In the genomic region with DNA sequence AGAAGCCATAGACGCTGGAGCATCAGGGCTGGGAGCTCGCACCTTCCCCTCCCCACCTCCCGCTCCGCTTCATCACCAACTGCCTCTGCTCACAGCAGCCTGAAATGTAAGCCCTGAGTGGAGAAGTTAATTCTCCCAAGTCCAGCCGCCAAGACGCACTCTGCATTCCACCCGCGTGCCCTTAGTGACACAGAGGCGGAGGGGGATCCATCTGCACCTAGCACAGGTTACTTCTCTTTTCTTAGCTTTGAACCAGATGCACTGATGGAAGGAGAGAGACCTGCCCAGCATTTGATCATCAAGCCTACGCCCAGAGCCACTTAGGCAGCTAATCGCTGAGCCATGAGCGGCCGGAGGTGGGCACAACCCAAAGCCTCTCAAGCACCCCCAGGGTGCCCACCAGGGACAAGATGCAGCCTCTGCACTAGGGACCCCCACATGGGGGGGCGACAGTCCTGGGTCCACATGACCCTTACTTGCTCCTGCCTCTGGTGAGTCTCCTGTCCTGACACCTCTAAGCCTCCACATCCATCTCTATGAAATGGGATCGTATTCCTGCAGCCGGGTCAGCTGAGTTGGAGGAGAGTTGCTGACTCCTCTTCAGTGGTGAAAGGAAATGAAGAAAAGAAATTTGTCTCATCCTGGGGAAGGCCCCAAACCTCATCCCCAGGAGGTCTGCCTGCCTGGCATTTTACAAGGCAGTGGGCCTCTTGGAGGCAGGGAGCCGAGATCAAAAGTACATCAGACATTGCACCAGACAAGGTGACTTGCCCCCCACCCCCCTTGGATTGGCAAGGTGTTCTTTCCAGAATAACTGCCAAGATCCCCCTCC, we compare ENCODE assay signal across 19 cellular contexts.
A peak's percentile ranks its signal among the peaks of the same experiment; 100 is the strongest.
DNase-seq lines count a peak whose midpoint lies in the region; ATAC-seq and TF ChIP-seq lines count a peak whose summit lies in the region.
"Had no signal": no experiment of that assay in that cellular context is flagged by ENCODE, and none has a peak within 500 bp of the region (broad histone marks: within the 10 kb centered on the region; RNA-seq: fewer than 3 reads in every experiment).

No MANE protein-coding gene starts in this region.

- ATAC-seq in mucosa of descending colon = no peak
- ATAC-seq: activated naive CD4-positive, alpha-beta T cell treated with anti-CD3 and anti-CD28 coated beads, Interleukin-2, amount 50 U/mL, for 72 hours; effector memory CD8-positive, alpha-beta T cell; stimulated activated naive B cell treated with anti-CD40 and anti-IgM and Interleukin-4, amounts not matched to agents 10 μg/mL and 1 μg/mL and 100 μg/mL, for 72 hours had no signal

- DNase-seq in activated CD4-positive, alpha-beta T cell treated with anti-CD3 and anti-CD28 coated beads, Interleukin-2, amount 10 ng/mL, durations not matched to agents 7 days and 5 days = peak; percentile 4
- no peak for DNase-seq in activated CD4-positive, alpha-beta T cell treated with anti-CD3 and anti-CD28 coated beads, Interleukin-2, amount 50 U/mL, for 48 hours
- DNase-seq in EH (ENCODE audit: low read depth) (peak; percentile 16), colonic mucosa (peak; percentile 15), sigmoid colon (peak; percentile 44), NCI-H187 treated with DMSO at 0.1 percent for 48 hours (lab: John Stamatoyannopoulos, UW) (no peak), mucosa of descending colon (no peak), BE2C (no peak)
- DNase-seq: ACHN; caudate nucleus; DMS79; effector memory CD8-positive, alpha-beta T cell; left cardiac atrium; NCI-H2107; stimulated activated naive B cell treated with anti-CD40 and anti-IgM and Interleukin-4, amounts not matched to agents 10 μg/mL and 1 μg/mL and 100 μg/mL, for 72 hours had no signal

- TF ChIP-seq CTCF in colonic mucosa (IDR thresholded peaks at IDR 0.05) = no peak
- TF ChIP-seq CTCF in sigmoid colon (IDR thresholded peaks at IDR 0.05) = no peak
- no peak for TF ChIP-seq CTCF in mucosa of descending colon (IDR thresholded peaks at IDR 0.05)
- TF ChIP-seq CTCF in BE2C (IDR thresholded peaks at IDR 0.05; ENCODE audit: low read depth, low read length) = no peak

- CTCF ChIA-PET in activated CD4-positive, alpha-beta T cell treated with anti-CD3 and anti-CD28 coated beads, Interleukin-2, amount 10 ng/mL, durations not matched to agents 7 days and 5 days (lab: Charles Lee) = no interaction called here

- H3K27me3 Mint-ChIP-seq in activated CD4-positive, alpha-beta T cell treated with anti-CD3 and anti-CD28 coated beads, Interleukin-2, amount 10 ng/mL, durations not matched to agents 7 days and 5 days = no peaks in the 10 kb centered on the region

- no peak overlapping the region for H3K4me3 Mint-ChIP-seq in activated CD4-positive, alpha-beta T cell treated with anti-CD3 and anti-CD28 coated beads, Interleukin-2, amount 10 ng/mL, durations not matched to agents 7 days and 5 days
- H3K4me3 Mint-ChIP-seq: CD4-positive, alpha-beta T cell; effector memory CD8-positive, alpha-beta T cell; stimulated activated naive B cell treated with anti-CD40 and anti-IgM and Interleukin-4, amounts not matched to agents 10 μg/mL and 1 μg/mL and 100 μg/mL, for 72 hours had no signal

- H3K4me1 Mint-ChIP-seq in activated CD4-positive, alpha-beta T cell treated with anti-CD3 and anti-CD28 coated beads, Interleukin-2, amount 10 ng/mL, durations not matched to agents 7 days and 5 days = no peaks in the 10 kb centered on the region
- H3K4me1 Mint-ChIP-seq: stimulated activated naive B cell treated with anti-CD40 and anti-IgM and Interleukin-4, amounts not matched to agents 10 μg/mL and 1 μg/mL and 100 μg/mL, for 72 hours had no signal

- POLR2A ChIA-PET in activated CD4-positive, alpha-beta T cell treated with anti-CD3 and anti-CD28 coated beads, Interleukin-2, amount 10 ng/mL, durations not matched to agents 7 days and 5 days (lab: Charles Lee) = no interaction called here

- no peak overlapping the region for H3K27ac Mint-ChIP-seq in activated CD4-positive, alpha-beta T cell treated with anti-CD3 and anti-CD28 coated beads, Interleukin-2, amount 10 ng/mL, durations not matched to agents 7 days and 5 days
- H3K27ac Mint-ChIP-seq: activated naive CD4-positive, alpha-beta T cell treated with anti-CD3 and anti-CD28 coated beads, Interleukin-2, amount 50 U/mL, for 72 hours; CD4-positive, alpha-beta T cell; effector memory CD8-positive, alpha-beta T cell; stimulated activated naive B cell treated with anti-CD40 and anti-IgM and Interleukin-4, amounts not matched to agents 10 μg/mL and 1 μg/mL and 100 μg/mL, for 72 hours had no signal

- H3K9me3 ChIP-seq in colonic mucosa (no peaks in the 10 kb centered on the region), sigmoid colon (no peaks in the 10 kb centered on the region), mucosa of descending colon (no peaks in the 10 kb centered on the region), BE2C (no peaks in the 10 kb centered on the region)

- H3K4me3 ChIP-seq in colonic mucosa = no peak overlapping the region
- H3K4me3 ChIP-seq in sigmoid colon = no peak overlapping the region
- no peak overlapping the region for H3K4me3 ChIP-seq in mucosa of descending colon
- H3K4me3 ChIP-seq in BE2C (ENCODE audit: low read depth, low read length) = no peak overlapping the region

- H3K9ac ChIP-seq in colonic mucosa (ENCODE audit: low read depth in 2 of 2, low read length in 2 of 2) = no peak overlapping the region
- H3K9ac ChIP-seq: parathyroid adenoma had no signal

- H3K4me1 ChIP-seq in colonic mucosa (no peaks in the 10 kb centered on the region), sigmoid colon (no peaks in the 10 kb centered on the region), mucosa of descending colon (ENCODE audit: low read depth) (no peaks in the 10 kb centered on the region), BE2C (peaks cover 9% of the 10 kb centered on the region)
- H3K4me1 ChIP-seq: parathyroid adenoma had no signal

- H3K27ac ChIP-seq in colonic mucosa = no peak overlapping the region
- no peak overlapping the region for H3K27ac ChIP-seq in sigmoid colon
- H3K27ac ChIP-seq: parathyroid adenoma, VCaP had no signal

- intact Hi-C loops in colonic mucosa (cut with DNase I) = no loop called here
- intact Hi-C loops in sigmoid colon (cut with DNase I) = no loop called here
- intact Hi-C loops in mucosa of descending colon (cut with DNase I, micrococcal nuclease) = no loop called here

- no peaks in the 10 kb centered on the region for H3K9me3 Mint-ChIP-seq in activated CD4-positive, alpha-beta T cell treated with anti-CD3 and anti-CD28 coated beads, Interleukin-2, amount 10 ng/mL, durations not matched to agents 7 days and 5 days
- H3K9me3 Mint-ChIP-seq: activated naive CD4-positive, alpha-beta T cell treated with anti-CD3 and anti-CD28 coated beads, Interleukin-2, amount 50 U/mL, for 72 hours; CD4-positive, alpha-beta T cell; effector memory CD8-positive, alpha-beta T cell; stimulated activated naive B cell treated with anti-CD40 and anti-IgM and Interleukin-4, amounts not matched to agents 10 μg/mL and 1 μg/mL and 100 μg/mL, for 72 hours had no signal

- no peaks in the 10 kb centered on the region for H3K36me3 Mint-ChIP-seq in activated CD4-positive, alpha-beta T cell treated with anti-CD3 and anti-CD28 coated beads, Interleukin-2, amount 10 ng/mL, durations not matched to agents 7 days and 5 days (ENCODE audit: low read depth)
- H3K36me3 Mint-ChIP-seq: activated naive CD4-positive, alpha-beta T cell treated with anti-CD3 and anti-CD28 coated beads, Interleukin-2, amount 50 U/mL, for 72 hours; stimulated activated naive B cell treated with anti-CD40 and anti-IgM and Interleukin-4, amounts not matched to agents 10 μg/mL and 1 μg/mL and 100 μg/mL, for 72 hours had no signal

- TF ChIP-seq EP300 in sigmoid colon (IDR thresholded peaks at IDR 0.05) = no peak

- no peaks in the 10 kb centered on the region for H3K27me3 ChIP-seq in colonic mucosa
- peaks cover 0 to 24% (median 8%) of the 10 kb centered on the region in 3 donors for H3K27me3 ChIP-seq in sigmoid colon
- H3K27me3 ChIP-seq in BE2C = peaks cover 8% of the 10 kb centered on the region

- TF ChIP-seq POLR2A in sigmoid colon (IDR thresholded peaks at IDR 0.05) = no peak

- H3K36me3 ChIP-seq in colonic mucosa (no peaks in the 10 kb centered on the region), sigmoid colon (no peaks in the 10 kb centered on the region), mucosa of descending colon (ENCODE audit: low read depth) (no peaks in the 10 kb centered on the region), BE2C (no peaks in the 10 kb centered on the region)

- WGBS in sigmoid colon, 2 donors = 48 to 59% methylated on average over 17 of the region's 17 CpGs

Comparison
In these comparisons a context has a peak if more than half of its experiments do, and no peak if none do; other contexts are left out.
1. DNase-seq: peak in activated CD4-positive, alpha-beta T cell treated with anti-CD3 and anti-CD28 coated beads, Interleukin-2, amount 10 ng/mL, durations not matched to agents 7 days and 5 days (single experiment), EH (single experiment), colonic mucosa (single experiment) and sigmoid colon (single experiment); none in activated CD4-positive, alpha-beta T cell treated with anti-CD3 and anti-CD28 coated beads, Interleukin-2, amount 50 U/mL, for 48 hours (0 of 2), NCI-H187 treated with DMSO at 0.1 percent for 48 hours (single experiment), mucosa of descending colon (0 of 3) and BE2C (single experiment).